In the genomic region with DNA sequence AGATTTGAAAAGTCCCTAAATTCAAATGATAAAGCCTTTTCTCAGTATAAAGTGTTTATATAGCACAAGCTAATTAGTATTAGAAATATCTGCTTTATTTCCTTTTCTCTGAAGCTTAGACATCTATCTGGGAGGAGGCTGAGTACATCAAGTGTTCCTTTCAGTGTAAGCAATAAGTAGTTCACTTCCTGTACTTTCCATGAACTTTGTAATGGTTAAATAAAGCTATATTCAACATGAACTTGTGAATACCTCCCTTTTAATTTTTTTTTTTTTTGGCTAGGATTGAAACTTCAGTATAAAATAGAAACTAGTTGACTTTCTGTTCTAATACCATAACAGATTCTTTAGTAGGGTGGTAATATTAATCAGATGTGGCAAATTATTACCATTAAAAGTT, we compare ENCODE assay signal across 22 cellular contexts.
DNase-seq lines count a peak whose midpoint lies in the region; ATAC-seq, FAIRE-seq and TF ChIP-seq lines count a peak whose summit lies in the region.
"Had no signal": no experiment of that assay in that cellular context is flagged by ENCODE, and none has a peak within 500 bp of the region (broad histone marks: within the 10 kb centered on the region; RNA-seq: fewer than 3 reads in every experiment).

No MANE protein-coding gene starts in this region.

- H3K4me1 ChIP-seq in heart left ventricle, result peaks cover 0 to 5% (median 0%) of the 10 kb centered on the region in 12 donors
- H3K4me1 ChIP-seq in aorta (ENCODE audit: control insufficient read depth in 1 of 2, insufficient read depth in 2 of 2, low read length in 2 of 2), result no peaks in the 10 kb centered on the region
- H3K4me1 ChIP-seq: BE2C had no signal

- no peak for TF ChIP-seq POLR2A in heart left ventricle (IDR thresholded peaks at IDR 0.05)

- no peaks in the 10 kb centered on the region for H3K27me3 Mint-ChIP-seq in progenitor cell of endocrine pancreas
- H3K27me3 Mint-ChIP-seq: CD4-positive, CD25-positive, alpha-beta regulatory T cell had no signal

- H3K9me3 ChIP-seq in heart left ventricle (no peaks in the 10 kb centered on the region), aorta (ENCODE audit: control insufficient read depth, low read length) (no peaks in the 10 kb centered on the region)
- H3K9me3 ChIP-seq: BE2C had no signal

- FAIRE-seq in colon (lab: Jason Lieb, UNC), result peak; percentile 85
- FAIRE-seq: HTR-8/SVneo had no signal

- H3K27ac Mint-ChIP-seq in progenitor cell of endocrine pancreas, result no peak overlapping the region

- H3K27me3 ChIP-seq in heart left ventricle (no peaks in the 10 kb centered on the region), aorta (ENCODE audit: control insufficient read depth in 1 of 2, insufficient read depth in 2 of 2, low read length in 1 of 2) (no peaks in the 10 kb centered on the region)
- H3K27me3 ChIP-seq: BE2C had no signal

- DNase-seq in COLO829 (ENCODE audit: low spot score), result peak; percentile 34
- no peak for DNase-seq in left lobe of liver (ENCODE audit: low spot score)
- DNase-seq in progenitor cell of endocrine pancreas (ENCODE audit: low spot score, unreplicated experiment), result no peak
- DNase-seq in heart left ventricle, result no peak
- no peak for DNase-seq in HuH-7.5 (ENCODE audit: low spot score)
- DNase-seq in aorta, result no peak
- DNase-seq: 8988T; BE2C; CD4-positive, CD25-positive, alpha-beta regulatory T cell; DMS153; GDM1; HCEC 1CT; NCI-H1105 treated with DMSO at 0.1 percent for 48 hours; NCI-H1694 treated with DMSO at 0.1 percent for 48 hours; NCI-H510A; PC-3; RPMI8226; SHP77 treated with DMSO at 0.1 percent for 48 hours had no signal

- no peaks in the 10 kb centered on the region for H3K36me3 Mint-ChIP-seq in progenitor cell of endocrine pancreas (ENCODE audit: insufficient read depth)
- H3K36me3 Mint-ChIP-seq: CD4-positive, CD25-positive, alpha-beta regulatory T cell had no signal

- H3K4me3 Mint-ChIP-seq in progenitor cell of endocrine pancreas (ENCODE audit: low read depth), result no peak overlapping the region
- H3K4me3 Mint-ChIP-seq: CD4-positive, CD25-positive, alpha-beta regulatory T cell had no signal

- H3K27ac ChIP-seq in heart left ventricle, result no peak overlapping the region
- H3K27ac ChIP-seq in aorta (ENCODE audit: low read depth in 1 of 2, low read length in 2 of 2), result no peak overlapping the region

- H3K4me3 ChIP-seq in heart left ventricle (no peak overlapping the region), aorta (ENCODE audit: low read length in 2 of 2) (no peak overlapping the region)

- TF ChIP-seq CTCF in progenitor cell of endocrine pancreas (IDR thresholded peaks at IDR 0.05; ENCODE audit: unreplicated experiment) (no peak), heart left ventricle (IDR thresholded peaks at IDR 0.05) (no peak)

- intact Hi-C loops in heart left ventricle (cut with DNase I), result no loop called here
- intact Hi-C loops in aorta (cut with DNase I), result no loop called here

- peak; percentile 27 for ATAC-seq in GM19395 (IDR thresholded peaks at IDR 0.05; ENCODE audit: unreplicated experiment)
- peak; percentile 24 for ATAC-seq in left lobe of liver
- ATAC-seq in heart left ventricle, result no peak
- no peak for ATAC-seq in aorta (ENCODE audit: low FRiP score)
- ATAC-seq: PC-3, SK-N-SH treated with all-trans-retinoic acid at 6 μM for 48 hours had no signal

- no peaks in the 10 kb centered on the region for H3K36me3 ChIP-seq in heart left ventricle
- H3K36me3 ChIP-seq in aorta (ENCODE audit: control insufficient read depth in 1 of 2, insufficient read depth in 2 of 2, low read length in 1 of 2), result no peaks in the 10 kb centered on the region
- H3K36me3 ChIP-seq: BE2C had no signal

- no peaks in the 10 kb centered on the region for H3K9me3 Mint-ChIP-seq in progenitor cell of endocrine pancreas (ENCODE audit: low read depth)

- peaks cover 3% of the 10 kb centered on the region for H3K4me1 Mint-ChIP-seq in progenitor cell of endocrine pancreas (ENCODE audit: low read depth)
- H3K4me1 Mint-ChIP-seq: CD4-positive, CD25-positive, alpha-beta regulatory T cell had no signal

Comparison
In these comparisons a context has a peak if more than half of its experiments do, and no peak if none do; other contexts are left out.
1. ATAC-seq: peak in GM19395 (single experiment) and left lobe of liver (single experiment); none in heart left ventricle (0 of 4) and aorta (single experiment).